In the genomic region with DNA sequence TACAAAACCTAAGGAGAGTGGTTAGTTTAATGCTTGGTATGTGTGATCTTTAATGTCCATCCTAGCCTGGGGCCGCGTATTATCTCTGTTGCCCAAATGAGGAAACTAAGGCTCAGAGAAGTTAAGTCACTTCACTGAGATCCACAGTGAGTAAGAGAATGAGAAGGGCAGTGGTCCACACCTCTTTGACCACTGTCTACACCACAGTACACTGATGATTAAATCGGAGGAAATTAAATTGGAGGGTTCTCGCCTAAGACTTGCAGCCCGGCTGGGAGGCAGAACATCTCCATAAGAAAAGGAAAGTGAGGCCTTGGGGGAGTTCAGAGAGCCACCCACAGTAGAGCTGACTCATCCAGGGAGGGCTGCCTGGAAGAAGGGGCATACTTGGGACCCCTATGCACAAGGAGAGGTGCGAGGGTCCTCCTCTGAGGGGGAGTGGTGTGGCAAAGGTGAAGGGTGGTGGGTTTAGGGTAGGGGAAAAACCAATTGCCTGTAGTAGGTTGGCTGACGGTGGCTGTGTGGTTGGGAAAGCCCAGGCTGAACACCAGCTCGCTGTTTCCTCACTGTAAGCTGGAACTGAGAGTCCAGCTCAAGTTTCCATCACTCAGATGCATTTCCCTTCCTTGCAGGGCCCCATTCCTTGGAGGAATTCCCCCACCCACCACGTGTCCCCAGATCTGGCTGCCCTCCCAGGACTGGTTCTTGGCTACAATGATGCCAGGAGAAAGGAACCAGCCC, we compare ENCODE assay signal across 11 cellular contexts. TPM values are rescaled to one million over a fixed set of nuclear protein-coding genes. Genes with fewer than 3 reads are reported as not detected.
DNase-seq lines count a peak whose midpoint lies in the region; ATAC-seq, FAIRE-seq and TF ChIP-seq lines count a peak whose summit lies in the region.
"Had no signal": no experiment of that assay in that cellular context is flagged by ENCODE, and none has a peak within 500 bp of the region (broad histone marks: within the 10 kb centered on the region; RNA-seq: fewer than 3 reads in every experiment).

No MANE protein-coding gene starts in this region.

- POLR2A ChIA-PET in T-cell (lab: Charles Lee) = interaction anchor here in 1 of 2 donors (0.6 to 0.7 kb wide), 2 partner anchors 43 to 366 kb away, joined by 3 read pairs; no protein-coding TSS in a partner anchor

- H3K9me3 ChIP-seq in effector memory CD4-positive, alpha-beta T cell (ENCODE audit: control insufficient read depth, low read length) = no peaks in the 10 kb centered on the region
- no peaks in the 10 kb centered on the region for H3K9me3 ChIP-seq in pancreas
- H3K9me3 ChIP-seq: upper lobe of right lung had no signal

- CTCF ChIA-PET in T-cell (lab: Charles Lee) = interaction anchor here (0.8 to 4.9 kb wide), 4 partner anchors 9 to 22 kb away, joined by 3 to 34 read pairs (median 10); no protein-coding TSS in a partner anchor

- H3K27ac ChIP-seq in effector memory CD4-positive, alpha-beta T cell (ENCODE audit: insufficient read depth, low read length, poor library complexity, severe bottlenecking) = peak overlapping the region; percentile 78
- no peak overlapping the region for H3K27ac ChIP-seq in pancreas
- H3K27ac ChIP-seq: upper lobe of right lung had no signal

- H3K27me3 ChIP-seq in effector memory CD4-positive, alpha-beta T cell (replicated peaks; ENCODE audit: control insufficient read depth, insufficient read depth, low read length, poor library complexity, severe bottlenecking) = no peaks in the 10 kb centered on the region
- H3K27me3 ChIP-seq in pancreas = no peaks in the 10 kb centered on the region
- H3K27me3 ChIP-seq: upper lobe of right lung had no signal

- peak overlapping the region; percentile 4 for H3K4me3 ChIP-seq in effector memory CD4-positive, alpha-beta T cell (ENCODE audit: insufficient read depth, low read depth, low read length, poor library complexity, severe bottlenecking)
- H3K4me3 ChIP-seq in pancreas = no peak overlapping the region
- H3K4me3 ChIP-seq: upper lobe of right lung had no signal

- no peak for TF ChIP-seq CTCF in pancreas (IDR thresholded peaks at IDR 0.05)

- peak overlapping the region; percentile 62 to 91 (median 91) for H3K4me3 Mint-ChIP-seq in T-cell
- H3K4me3 Mint-ChIP-seq: endodermal cell, nephron had no signal

- H3K27ac Mint-ChIP-seq in T-cell = peak overlapping the region; percentile 94 to 96
- H3K27ac Mint-ChIP-seq: endodermal cell, nephron had no signal

- no peaks in the 10 kb centered on the region for H3K27me3 Mint-ChIP-seq in T-cell

- FAIRE-seq in pancreas (lab: Jason Lieb, UNC) = no peak

- peak in 8 of 34 experiments; percentile 15 to 35 (median 30) for DNase-seq in T-cell
- peak in 1 of 3 donors; percentile 28 for DNase-seq in effector memory CD4-positive, alpha-beta T cell
- peak; percentile 32 to 51 for DNase-seq in stimulated activated CD4-positive, alpha-beta T cell treated with anti-CD3 and anti-CD28 coated beads, Interleukin-4, amount 100 ng/mL, for 48 hours (ENCODE audit: low read depth in 2 of 2)
- no peak for DNase-seq in NCI-H2029 treated with DMSO at 0.1 percent for 48 hours (lab: John Stamatoyannopoulos, UW)
- no peak for DNase-seq in pancreas
- DNase-seq in COLO829 (ENCODE audit: low spot score) = no peak
- DNase-seq: endodermal cell, upper lobe of right lung had no signal

- 83 to 84% methylated on average over 8 to 9 of the region's 9 CpGs for WGBS in pancreas, 2 donors

- H3K36me3 ChIP-seq in effector memory CD4-positive, alpha-beta T cell (ENCODE audit: control insufficient read depth, insufficient read depth, low read length) = peaks cover 4% of the 10 kb centered on the region
- H3K36me3 ChIP-seq in pancreas = no peaks in the 10 kb centered on the region
- H3K36me3 ChIP-seq: upper lobe of right lung had no signal

- ATAC-seq in GM18907 (IDR thresholded peaks at IDR 0.05; ENCODE audit: unreplicated experiment) (peak; percentile 47), T-cell (replicated peaks in 1 of 4) (peak in 1 of 4 experiments; percentile 42), pancreas (no peak), GM21825 (IDR thresholded peaks at IDR 0.05; ENCODE audit: unreplicated experiment) (no peak)
- ATAC-seq: upper lobe of right lung had no signal

- intact Hi-C loops in pancreas (cut with DNase I) = no loop called here

- peaks cover 87 to 99% (median 92%) of the 10 kb centered on the region in 3 donors for H3K4me1 Mint-ChIP-seq in T-cell

- no peaks in the 10 kb centered on the region for H3K9me3 Mint-ChIP-seq in T-cell
- H3K9me3 Mint-ChIP-seq: endodermal cell, nephron had no signal

- peaks cover 62% of the 10 kb centered on the region for H3K4me1 ChIP-seq in effector memory CD4-positive, alpha-beta T cell (ENCODE audit: control insufficient read depth, insufficient read depth, low read length, poor library complexity, severe bottlenecking)
- H3K4me1 ChIP-seq in pancreas = peaks cover 4 to 10% (median 7%) of the 10 kb centered on the region in 3 donors

- H3K36me3 Mint-ChIP-seq in T-cell = peaks cover 3% of the 10 kb centered on the region

RNA-seq across cellular contexts. Expression of a gene that starts 15.0 kb away (rescaled TPM):
- total RNA-seq in T-cell = 10 to 100 TPM; 18.1 to 27.8 (median 21.7) TPM
- total RNA-seq in pancreas = 10 to 100 TPM; 13.8 to 34.6 (median 22.9) TPM
- 10 to 100 TPM; 31.3 to 39.4 TPM for polyA plus RNA-seq in pancreas

RNA-seq across cellular contexts. Expression of a gene that starts 26.0 kb away (rescaled TPM):
- total RNA-seq in T-cell (1 to 10 TPM; 5.2 to 9.0 (median 8.8) TPM), pancreas (under 1 TPM in 3 of 6 donors, not detected in 3; 0.06 to 0.16 (median 0.16) TPM)
- under 1 TPM; 0.04 to 0.09 TPM for polyA plus RNA-seq in pancreas
- total RNA-seq: upper lobe of right lung had no signal

RNA-seq across cellular contexts. Expression of a gene that starts 42.8 kb away (rescaled TPM):
- total RNA-seq in T-cell (not detected), pancreas (not detected)
- polyA plus RNA-seq in pancreas = not detected
- total RNA-seq: endodermal cell, upper lobe of right lung had no signal

Comparison
In these comparisons a context has a peak if more than half of its experiments do, and no peak if none do; other contexts are left out.
1. DNase-seq: peak in stimulated activated CD4-positive, alpha-beta T cell treated with anti-CD3 and anti-CD28 coated beads, Interleukin-4, amount 100 ng/mL, for 48 hours (2 of 2); none in NCI-H2029 treated with DMSO at 0.1 percent for 48 hours (single experiment), pancreas (0 of 6) and COLO829 (single experiment).
2. RNA of a gene that starts 26.0 kb away (total RNA-seq): 5.2 to 9.0 TPM in T-cell; 0.06 to 0.16 TPM in pancreas; every median in the first group is over 4 times any median in the second.